In the genomic region with DNA sequence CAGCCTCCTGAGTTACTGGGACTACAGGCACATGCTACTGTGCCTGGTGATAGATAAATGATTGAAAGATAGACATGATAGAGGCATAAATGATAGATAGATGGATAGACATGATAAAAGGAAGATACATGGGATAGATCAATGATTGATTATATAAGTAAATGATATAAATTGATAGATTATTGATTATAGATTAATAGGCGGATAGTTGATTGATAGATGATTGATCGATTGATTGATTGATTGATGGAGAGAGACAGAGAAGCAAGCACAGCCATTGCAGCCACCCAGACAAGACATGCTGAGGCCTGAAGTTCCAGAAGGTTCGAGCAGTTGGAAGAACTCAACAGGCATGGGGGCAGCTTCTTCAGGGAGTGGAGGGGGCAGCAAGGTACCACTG, we compare ENCODE assay signal across 1 cellular context.
TF ChIP-seq lines count a peak whose summit lies in the region.

No MANE protein-coding gene starts in this region.

TF ChIP-seq in HepG2, 621 proteins besides CTCF, POLR2A, EP300 and RAD21:
- TF ChIP-seq ARNT2 (CRISPR knock-in tag; IDR thresholded peaks at IDR 0.05; ENCODE audit: low read depth) (no peak), U2AF2 (IDR thresholded peaks at IDR 0.05; ENCODE audit: low read depth, low read length) (no peak), MIER3 (CRISPR knock-in tag; IDR thresholded peaks at IDR 0.05; ENCODE audit: borderline replicate concordance) (no peak), JUNB (CRISPR knock-in tag; IDR thresholded peaks at IDR 0.05; ENCODE audit: borderline replicate concordance) (no peak), REXO4 (CRISPR knock-in tag; IDR thresholded peaks at IDR 0.05; ENCODE audit: borderline replicate concordance) (no peak), KAT2B (IDR thresholded peaks at IDR 0.05; ENCODE audit: borderline replicate concordance, low read depth, low read length) (peak; percentile 71)
- TF ChIP-seq, protein P1, sequence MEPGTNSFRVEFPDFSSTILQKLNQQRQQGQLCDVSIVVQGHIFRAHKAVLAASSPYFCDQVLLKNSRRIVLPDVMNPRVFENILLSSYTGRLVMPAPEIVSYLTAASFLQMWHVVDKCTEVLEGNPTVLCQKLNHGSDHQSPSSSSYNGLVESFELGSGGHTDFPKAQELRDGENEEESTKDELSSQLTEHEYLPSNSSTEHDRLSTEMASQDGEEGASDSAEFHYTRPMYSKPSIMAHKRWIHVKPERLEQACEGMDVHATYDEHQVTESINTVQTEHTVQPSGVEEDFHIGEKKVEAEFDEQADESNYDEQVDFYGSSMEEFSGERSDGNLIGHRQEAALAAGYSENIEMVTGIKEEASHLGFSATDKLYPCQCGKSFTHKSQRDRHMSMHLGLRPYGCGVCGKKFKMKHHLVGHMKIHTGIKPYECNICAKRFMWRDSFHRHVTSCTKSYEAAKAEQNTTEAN (CRISPR knock-in tag; conservative IDR thresholded peaks at IDR 0.05) = no peak
- TF ChIP-seq, protein P2, sequence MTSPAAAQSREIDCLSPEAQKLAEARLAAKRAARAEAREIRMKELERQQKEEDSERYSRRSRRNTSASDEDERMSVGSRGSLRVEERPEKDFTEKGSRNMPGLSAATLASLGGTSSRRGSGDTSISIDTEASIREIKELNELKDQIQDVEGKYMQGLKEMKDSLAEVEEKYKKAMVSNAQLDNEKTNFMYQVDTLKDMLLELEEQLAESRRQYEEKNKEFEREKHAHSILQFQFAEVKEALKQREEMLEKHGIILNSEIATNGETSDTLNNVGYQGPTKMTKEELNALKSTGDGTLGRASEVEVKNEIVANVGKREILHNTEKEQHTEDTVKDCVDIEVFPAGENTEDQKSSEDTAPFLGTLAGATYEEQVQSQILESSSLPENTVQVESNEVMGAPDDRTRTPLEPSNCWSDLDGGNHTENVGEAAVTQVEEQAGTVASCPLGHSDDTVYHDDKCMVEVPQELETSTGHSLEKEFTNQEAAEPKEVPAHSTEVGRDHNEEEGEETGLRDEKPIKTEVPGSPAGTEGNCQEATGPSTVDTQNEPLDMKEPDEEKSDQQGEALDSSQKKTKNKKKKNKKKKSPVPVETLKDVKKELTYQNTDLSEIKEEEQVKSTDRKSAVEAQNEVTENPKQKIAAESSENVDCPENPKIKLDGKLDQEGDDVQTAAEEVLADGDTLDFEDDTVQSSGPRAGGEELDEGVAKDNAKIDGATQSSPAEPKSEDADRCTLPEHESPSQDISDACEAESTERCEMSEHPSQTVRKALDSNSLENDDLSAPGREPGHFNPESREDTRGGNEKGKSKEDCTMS (CRISPR knock-in tag; conservative IDR thresholded peaks at IDR 0.05) = no peak
